ENCODE assay signal across 8 cellular contexts in the genomic region with DNA sequence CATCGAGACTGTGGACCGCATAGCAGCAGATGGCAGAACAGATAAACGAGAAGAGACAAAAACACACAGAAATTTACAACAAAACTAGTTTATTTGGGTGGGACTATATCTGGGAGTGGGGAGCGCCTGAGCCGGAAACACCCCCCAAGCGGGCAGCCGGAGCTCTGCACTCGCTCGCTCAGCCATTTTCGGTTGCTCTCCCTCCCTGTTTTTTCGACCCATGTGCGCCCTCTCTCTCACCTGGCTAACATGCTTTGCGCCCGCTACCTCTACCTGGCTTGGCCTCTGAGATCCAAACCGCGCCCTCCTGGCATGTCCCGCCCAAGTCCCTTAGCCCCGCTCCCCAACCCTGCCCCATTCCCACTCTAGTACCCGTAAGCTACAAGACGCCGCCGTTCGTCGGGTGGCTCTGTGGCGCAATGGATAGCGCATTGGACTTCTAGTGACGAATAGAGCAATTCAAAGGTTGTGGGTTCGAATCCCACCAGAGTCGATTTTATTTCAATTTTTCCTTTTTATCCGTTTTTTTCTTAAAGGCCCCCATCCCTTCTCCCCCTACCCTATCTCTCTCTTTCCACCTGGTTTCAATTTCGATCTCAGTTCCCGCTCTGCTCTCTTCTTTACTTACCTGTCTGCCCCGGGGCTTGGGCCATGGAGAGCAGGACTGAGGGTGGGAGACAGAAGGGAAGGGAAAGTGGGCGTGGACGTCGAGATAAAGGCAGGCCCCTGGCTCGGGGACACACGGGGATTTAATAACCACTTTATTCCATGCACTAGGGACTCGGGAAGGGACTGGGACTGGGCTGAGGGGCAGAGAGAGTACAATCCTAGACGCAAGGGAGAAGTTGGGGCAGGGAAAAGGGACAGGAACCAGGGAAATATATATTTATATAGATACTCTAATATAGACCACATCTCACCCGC. TPM values are rescaled to one million over a fixed set of nuclear protein-coding genes. Genes with fewer than 3 reads are reported as not detected.
A peak's percentile ranks its signal among the peaks of the same experiment; 100 is the strongest.
DNase-seq lines count a peak whose midpoint lies in the region; ATAC-seq and TF ChIP-seq lines count a peak whose summit lies in the region.

No MANE protein-coding gene starts in this region.

- H3K9me3 ChIP-seq in CD4-positive, alpha-beta memory T cell (ENCODE audit: control insufficient read depth in 1 of 2, low read length in 2 of 2): no peaks in the 10 kb centered on the region
- H3K9me3 ChIP-seq in neuronal stem cell (replicated peaks in 1 of 2; ENCODE audit: control insufficient read depth in 2 of 2, insufficient read depth in 1 of 2, low read depth in 1 of 2, low read length in 2 of 2) (no peaks in the 10 kb centered on the region), transverse colon (no peaks in the 10 kb centered on the region)

- no peaks in the 10 kb centered on the region for H3K79me1 ChIP-seq in neuronal stem cell (ENCODE audit: low read depth, low read length)

- H2BK5ac ChIP-seq in neuronal stem cell (ENCODE audit: low read length): no peak overlapping the region

- peaks cover 0 to 42% of the 10 kb centered on the region in 2 donors for H3K36me3 Mint-ChIP-seq in CD4-positive, alpha-beta memory T cell
- peaks cover 5% of the 10 kb centered on the region for H3K36me3 Mint-ChIP-seq in activated T-helper 1 cell treated with anti-CD3 and anti-CD28 coated beads, Interleukin-12 subunit alpha, Interleukin-12 subunit beta, Interleukin-2, Interleukin-4 antibody, amounts not matched to agents 30 ng/mL and 10 ng/mL and 1 ng/mL, durations not matched to agents 14 hours and 24 hours and 36 hours (ENCODE audit: low read depth)

- no peak overlapping the region for H2AK5ac ChIP-seq in neuronal stem cell (ENCODE audit: low read depth, low read length)

- no peak overlapping the region for H3K14ac ChIP-seq in neuronal stem cell (ENCODE audit: low read length)

- peak; percentile 8 for ATAC-seq in HG03097 (IDR thresholded peaks at IDR 0.05; ENCODE audit: low FRiP score, unreplicated experiment)

- WGBS in neuronal stem cell (ENCODE audit: extremely low coverage in 2 of 2, insufficient read length in 2 of 2, insufficient replicate concordance in 1 of 2), 2 donors: no CpG with 5 or more reads among the region's 41 CpGs
- WGBS in transverse colon (ENCODE audit: low coverage in 1 of 2), 2 donors: 0 to 1% methylated on average over 13 to 41 of the region's 41 CpGs

- POLR2A ChIA-PET in CD4-positive, alpha-beta memory T cell (lab: Charles Lee; ENCODE audit: partially characterized antibody): interaction anchor here (0.5 to 9.5 kb wide), 25 partner anchors 8 to 180 kb away, joined by 3 to 152 read pairs (median 8); a partner anchor contains a TSS

- H3K9me3 Mint-ChIP-seq in CD4-positive, alpha-beta memory T cell: peaks cover 0 to 29% (median under 1%) of the 10 kb centered on the region in 8 donors
- no peaks in the 10 kb centered on the region for H3K9me3 Mint-ChIP-seq in activated T-helper 1 cell treated with anti-CD3 and anti-CD28 coated beads, Interleukin-12 subunit alpha, Interleukin-12 subunit beta, Interleukin-2, Interleukin-4 antibody, amounts not matched to agents 30 ng/mL and 10 ng/mL and 1 ng/mL, durations not matched to agents 14 hours and 24 hours and 36 hours

- no peaks in the 10 kb centered on the region for H3K36me3 ChIP-seq in CD4-positive, alpha-beta memory T cell (ENCODE audit: insufficient read depth, low read length)
- H3K36me3 ChIP-seq in neuronal stem cell (replicated peaks in 1 of 2; ENCODE audit: control insufficient read depth in 2 of 2, insufficient read depth in 2 of 2, low read length in 2 of 2) (no peaks in the 10 kb centered on the region), transverse colon (no peaks in the 10 kb centered on the region)

- H3K4me3 Mint-ChIP-seq in CD4-positive, alpha-beta memory T cell: peak overlapping the region; percentile 88 to 95 (median 94)
- H3K4me3 Mint-ChIP-seq in activated T-helper 1 cell treated with anti-CD3 and anti-CD28 coated beads, Interleukin-12 subunit alpha, Interleukin-12 subunit beta, Interleukin-2, Interleukin-4 antibody, amounts not matched to agents 30 ng/mL and 10 ng/mL and 1 ng/mL, durations not matched to agents 14 hours and 24 hours and 36 hours: peak overlapping the region; percentile 90

- H3K27me3 Mint-ChIP-seq in CD4-positive, alpha-beta memory T cell: peaks cover 16 to 50% of the 10 kb centered on the region in 2 donors
- H3K27me3 Mint-ChIP-seq in activated T-helper 1 cell treated with anti-CD3 and anti-CD28 coated beads, Interleukin-12 subunit alpha, Interleukin-12 subunit beta, Interleukin-2, Interleukin-4 antibody, amounts not matched to agents 30 ng/mL and 10 ng/mL and 1 ng/mL, durations not matched to agents 14 hours and 24 hours and 36 hours (ENCODE audit: insufficient read depth): peaks cover 61% of the 10 kb centered on the region

- CTCF ChIA-PET in CD4-positive, alpha-beta memory T cell (lab: Charles Lee; ENCODE audit: partially characterized antibody): interaction anchor here (1.0 to 4.1 kb wide), 20 partner anchors 11 to 433 kb away, joined by 3 to 89 read pairs (median 20); a partner anchor contains a TSS

- DNase-seq in CD4-positive, alpha-beta memory T cell: peak in 2 of 5 donors; percentile 12 to 83
- peak; percentile 64 for DNase-seq in activated T-helper 1 cell treated with anti-CD3 and anti-CD28 coated beads, Interleukin-12 subunit alpha, Interleukin-12 subunit beta, Interleukin-2, Interleukin-4 antibody, amounts not matched to agents 30 ng/mL and 10 ng/mL and 1 ng/mL, durations not matched to agents 14 hours and 24 hours and 36 hours (ENCODE audit: low spot score)
- DNase-seq in fibroblast of pulmonary artery (ENCODE audit: low read depth) (peak; percentile 73), neuronal stem cell (ENCODE audit: low spot score) (peak; percentile 86), transverse colon (peak; percentile 67), NCI-H128 (lab: John Stamatoyannopoulos, UW; ENCODE audit: unreplicated experiment) (no peak)

- intact Hi-C loops in CD4-positive, alpha-beta memory T cell (cut with micrococcal nuclease): loop anchor here (1.0 kb wide), 2 partner anchors 18 to 127 kb away; no protein-coding TSS in a partner anchor
- intact Hi-C loops in activated T-helper 1 cell treated with anti-CD3 and anti-CD28 coated beads, Interleukin-12 subunit alpha, Interleukin-12 subunit beta, Interleukin-2, Interleukin-4 antibody, amounts not matched to agents 30 ng/mL and 10 ng/mL and 1 ng/mL, durations not matched to agents 14 hours and 24 hours and 36 hours (cut with micrococcal nuclease): loop anchor here (1.0 to 10.0 kb wide), 7 partner anchors 36 to 624 kb away; a partner anchor contains a TSS
- intact Hi-C loops in transverse colon (cut with DNase I; ENCODE audit: low total_unique reads): loop anchor here (10.0 kb wide), 1 partner anchor 64 kb away; no protein-coding TSS in a partner anchor

- H3K4ac ChIP-seq in neuronal stem cell (ENCODE audit: low read length): no peak overlapping the region

- peak; percentile 33 for TF ChIP-seq CTCF in fibroblast of pulmonary artery (IDR thresholded peaks at IDR 0.05; ENCODE audit: low read length, missing control alignments)
- peak in 4 of 5 experiments; percentile 12 to 40 (median 26) for TF ChIP-seq CTCF in transverse colon (IDR thresholded peaks at IDR 0.05)

- in situ Hi-C loops in transverse colon (cut with MboI; ENCODE audit: low pct_ligation_motif_present in 1 of 4, low pct_unique_long_range_greater_than_20kb in 1 of 4, low sequenced_read_pairs in 3 of 4): no loop called here

- no peak overlapping the region for H2BK12ac ChIP-seq in neuronal stem cell (ENCODE audit: low read length)

- peak overlapping the region; percentile 82 for H3K4me2 ChIP-seq in neuronal stem cell (ENCODE audit: insufficient read depth, low read length, poor library complexity, severe bottlenecking)

- H3K4me1 ChIP-seq in CD4-positive, alpha-beta memory T cell (ENCODE audit: insufficient read depth, low read length): peaks cover 69% of the 10 kb centered on the region
- H3K4me1 ChIP-seq in neuronal stem cell (ENCODE audit: control insufficient read depth in 2 of 2, insufficient read depth in 1 of 2, low read depth in 1 of 2, low read length in 2 of 2): peaks cover 20 to 33% of the 10 kb centered on the region in 2 donors
- H3K4me1 ChIP-seq in transverse colon: peaks cover 51 to 86% (median 70%) of the 10 kb centered on the region in 4 donors

- peak overlapping the region; percentile 24 to 60 for H3K4me3 ChIP-seq in CD4-positive, alpha-beta memory T cell (ENCODE audit: low read length in 2 of 2)
- peak overlapping the region; percentile 54 for H3K4me3 ChIP-seq in fibroblast of pulmonary artery (replicated peaks; ENCODE audit: low read depth, low read length)
- H3K4me3 ChIP-seq in neuronal stem cell (ENCODE audit: low read length in 2 of 2): peak overlapping the region; percentile 67 to 87
- peak overlapping the region in 3 of 4 donors; percentile 27 to 58 (median 44) for H3K4me3 ChIP-seq in transverse colon

- H4K8ac ChIP-seq in neuronal stem cell (ENCODE audit: low read depth, low read length): no peak overlapping the region

- peak overlapping the region; percentile 53 for H2AFZ ChIP-seq in neuronal stem cell (ENCODE audit: low read length)

- H3K9ac ChIP-seq in neuronal stem cell (ENCODE audit: low read depth, low read length, poor library complexity): peak overlapping the region; percentile 76

- H3K27ac ChIP-seq in CD4-positive, alpha-beta memory T cell (ENCODE audit: low read depth, low read length): no peak overlapping the region
- H3K27ac ChIP-seq in neuronal stem cell (replicated peaks; ENCODE audit: low read length): peak overlapping the region; percentile 28
- peak overlapping the region; percentile 81 to 88 (median 82) for H3K27ac ChIP-seq in transverse colon

- H3K23ac ChIP-seq in neuronal stem cell (ENCODE audit: low read depth, low read length, poor library complexity): no peak overlapping the region

- no peak overlapping the region for H4K91ac ChIP-seq in neuronal stem cell (ENCODE audit: low read depth, low read length, poor library complexity)

- TF ChIP-seq EP300 in transverse colon (IDR thresholded peaks at IDR 0.05; ENCODE audit: low read depth): no peak

- no peak overlapping the region for H2BK120ac ChIP-seq in neuronal stem cell (ENCODE audit: low read depth, low read length)

- no peak overlapping the region for H3K18ac ChIP-seq in neuronal stem cell (ENCODE audit: low read length)

- H2BK15ac ChIP-seq in neuronal stem cell (ENCODE audit: low read length): no peak overlapping the region

- H3K4me1 Mint-ChIP-seq in CD4-positive, alpha-beta memory T cell: peaks cover 47 to 81% (median 63%) of the 10 kb centered on the region in 4 donors
- H3K4me1 Mint-ChIP-seq in activated T-helper 1 cell treated with anti-CD3 and anti-CD28 coated beads, Interleukin-12 subunit alpha, Interleukin-12 subunit beta, Interleukin-2, Interleukin-4 antibody, amounts not matched to agents 30 ng/mL and 10 ng/mL and 1 ng/mL, durations not matched to agents 14 hours and 24 hours and 36 hours (ENCODE audit: low read depth): peaks cover 61% of the 10 kb centered on the region

- H3K27ac Mint-ChIP-seq in CD4-positive, alpha-beta memory T cell: peak overlapping the region; percentile 84 to 100 (median 98)
- peak overlapping the region; percentile 97 for H3K27ac Mint-ChIP-seq in activated T-helper 1 cell treated with anti-CD3 and anti-CD28 coated beads, Interleukin-12 subunit alpha, Interleukin-12 subunit beta, Interleukin-2, Interleukin-4 antibody, amounts not matched to agents 30 ng/mL and 10 ng/mL and 1 ng/mL, durations not matched to agents 14 hours and 24 hours and 36 hours

- H3K27me3 ChIP-seq in CD4-positive, alpha-beta memory T cell (ENCODE audit: insufficient read depth, low read length): peaks cover 28% of the 10 kb centered on the region
- peaks cover 14 to 62% (median 46%) of the 10 kb centered on the region in 3 experiments for H3K27me3 ChIP-seq in neuronal stem cell (ENCODE audit: control insufficient read depth in 3 of 3, insufficient read depth in 3 of 3, low read depth in 1 of 3, low read length in 3 of 3)
- peaks cover 74% of the 10 kb centered on the region for H3K27me3 ChIP-seq in transverse colon

- TF ChIP-seq POLR2A in transverse colon (IDR thresholded peaks at IDR 0.05): no peak

RNA-seq across cellular contexts. Expression of a gene that starts 2.5 kb away (rescaled TPM):
- under 1 TPM; 0.32 to 0.33 TPM for total RNA-seq in CD4-positive, alpha-beta memory T cell
- polyA plus RNA-seq in CD4-positive, alpha-beta memory T cell: under 1 TPM in 1 of 2 donors, not detected in 1; 0.20 TPM
- 0.93 TPM for polyA plus RNA-seq in PFSK-1 (2012; ENCODE audit: insufficient read length, low read depth)
- total RNA-seq in activated T-helper 1 cell treated with anti-CD3 and anti-CD28 coated beads, Interleukin-12 subunit alpha, Interleukin-12 subunit beta, Interleukin-2, Interleukin-4 antibody, amounts not matched to agents 30 ng/mL and 10 ng/mL and 1 ng/mL, durations not matched to agents 14 hours and 24 hours and 36 hours: 0.10 TPM in 1 of 2 replicates, not detected in the other
- polyA plus RNA-seq in neuronal stem cell (2013, experiment 1 of 2): 0.07 TPM
- polyA plus RNA-seq in neuronal stem cell (2013, experiment 2 of 2): 0.11 TPM
- total RNA-seq in transverse colon: under 1 TPM in 1 of 4 donors, not detected in 3; 0.79 TPM

RNA-seq across cellular contexts. Expression of a gene that starts 3.1 kb away (rescaled TPM):
- not detected for total RNA-seq in CD4-positive, alpha-beta memory T cell
- not detected for polyA plus RNA-seq in CD4-positive, alpha-beta memory T cell
- 26.6 TPM for polyA plus RNA-seq in PFSK-1 (2012; ENCODE audit: insufficient read length, low read depth)
- 0.88 and 1.8 TPM in 2 replicates for total RNA-seq in activated T-helper 1 cell treated with anti-CD3 and anti-CD28 coated beads, Interleukin-12 subunit alpha, Interleukin-12 subunit beta, Interleukin-2, Interleukin-4 antibody, amounts not matched to agents 30 ng/mL and 10 ng/mL and 1 ng/mL, durations not matched to agents 14 hours and 24 hours and 36 hours
- 5.8 TPM for polyA plus RNA-seq in neuronal stem cell (2013, experiment 1 of 2)
- polyA plus RNA-seq in neuronal stem cell (2013, experiment 2 of 2): 4.2 TPM
- total RNA-seq in transverse colon: not detected

RNA-seq across cellular contexts. Expression of a gene that starts 31.4 kb away (rescaled TPM):
- 10 to 100 TPM; 78.9 to 79.4 TPM for total RNA-seq in CD4-positive, alpha-beta memory T cell
- 10 to 100 TPM in 1 of 2 donors, 1 to 10 TPM in 1; 3.7 to 18.6 TPM for polyA plus RNA-seq in CD4-positive, alpha-beta memory T cell
- polyA plus RNA-seq in PFSK-1 (2012; ENCODE audit: insufficient read length, low read depth): 90.4 TPM
- total RNA-seq in activated T-helper 1 cell treated with anti-CD3 and anti-CD28 coated beads, Interleukin-12 subunit alpha, Interleukin-12 subunit beta, Interleukin-2, Interleukin-4 antibody, amounts not matched to agents 30 ng/mL and 10 ng/mL and 1 ng/mL, durations not matched to agents 14 hours and 24 hours and 36 hours: 36.9 and 37.4 TPM in 2 replicates
- 17.0 TPM for polyA plus RNA-seq in neuronal stem cell (2013, experiment 1 of 2)
- polyA plus RNA-seq in neuronal stem cell (2013, experiment 2 of 2): 18.7 TPM
- total RNA-seq in transverse colon: 100 to 1,000 TPM in 2 of 4 donors, 10 to 100 TPM in 2; 55.9 to 211 (median 109) TPM

RNA-seq across cellular contexts. Expression of a gene that starts 33.3 kb away (rescaled TPM):
- total RNA-seq in CD4-positive, alpha-beta memory T cell: under 1 TPM in 1 of 2 experiments, not detected in 1; 0.44 TPM
- under 1 TPM in 1 of 2 donors, not detected in 1; 0.79 TPM for polyA plus RNA-seq in CD4-positive, alpha-beta memory T cell
- 0.72 TPM for polyA plus RNA-seq in PFSK-1 (2012; ENCODE audit: insufficient read length, low read depth)
- 0.51 and 0.78 TPM in 2 replicates for total RNA-seq in activated T-helper 1 cell treated with anti-CD3 and anti-CD28 coated beads, Interleukin-12 subunit alpha, Interleukin-12 subunit beta, Interleukin-2, Interleukin-4 antibody, amounts not matched to agents 30 ng/mL and 10 ng/mL and 1 ng/mL, durations not matched to agents 14 hours and 24 hours and 36 hours
- polyA plus RNA-seq in neuronal stem cell (2013, experiment 1 of 2): 0.33 TPM
- 0.29 TPM for polyA plus RNA-seq in neuronal stem cell (2013, experiment 2 of 2)
- not detected for total RNA-seq in transverse colon

RNA-seq across cellular contexts. Expression of a gene that starts 42.0 kb away (rescaled TPM):
- total RNA-seq in CD4-positive, alpha-beta memory T cell: 100 to 1,000 TPM; 190 to 203 TPM
- polyA plus RNA-seq in CD4-positive, alpha-beta memory T cell: 100 to 1,000 TPM in 1 of 2 donors, 10 to 100 TPM in 1; 41.6 to 106 TPM
- polyA plus RNA-seq in PFSK-1 (2012; ENCODE audit: insufficient read length, low read depth): 31.6 TPM
- total RNA-seq in activated T-helper 1 cell treated with anti-CD3 and anti-CD28 coated beads, Interleukin-12 subunit alpha, Interleukin-12 subunit beta, Interleukin-2, Interleukin-4 antibody, amounts not matched to agents 30 ng/mL and 10 ng/mL and 1 ng/mL, durations not matched to agents 14 hours and 24 hours and 36 hours: 54.7 and 55.9 TPM in 2 replicates
- polyA plus RNA-seq in neuronal stem cell (2013, experiment 1 of 2): 47.3 TPM
- 45.3 TPM for polyA plus RNA-seq in neuronal stem cell (2013, experiment 2 of 2)
- total RNA-seq in transverse colon: 10 to 100 TPM; 20.9 to 49.4 (median 30.1) TPM
